ENCODE assay signal across 14 cellular contexts in the genomic region with DNA sequence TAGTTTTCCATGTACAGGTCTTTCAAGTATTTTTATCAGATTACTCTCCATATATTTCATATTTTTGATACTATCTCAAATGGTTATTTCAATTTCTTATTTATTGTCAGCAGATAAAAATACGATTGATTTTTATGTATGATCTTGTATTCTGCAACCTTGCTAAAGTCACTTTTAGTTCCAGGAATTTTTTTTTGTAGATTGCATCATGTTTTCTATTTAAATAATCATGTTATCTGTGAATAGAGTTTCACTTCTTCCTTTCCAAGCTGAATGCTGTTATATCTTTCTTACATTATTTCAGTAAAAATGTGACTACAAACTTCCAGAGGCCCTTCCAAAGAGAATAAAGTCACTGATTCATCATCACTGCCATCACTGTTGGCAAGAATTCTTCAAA.
"Had no signal": no experiment of that assay in that cellular context is flagged by ENCODE, and none has a peak within 500 bp of the region (broad histone marks: within the 10 kb centered on the region; RNA-seq: fewer than 3 reads in every experiment).

No MANE protein-coding gene starts in this region.

- H3K4me3 ChIP-seq: adrenal gland, colonic mucosa, suprapubic skin had no signal

- H3K9me3 Mint-ChIP-seq: naive thymus-derived CD8-positive, alpha-beta T cell had no signal

- H3K4me1 ChIP-seq: adrenal gland, colonic mucosa, suprapubic skin had no signal

- H3K27ac Mint-ChIP-seq: activated CD4-positive, alpha-beta T cell treated with anti-CD3 and anti-CD28 coated beads, Interleukin-2, amount 10 ng/mL, durations not matched to agents 7 days and 5 days; naive thymus-derived CD8-positive, alpha-beta T cell had no signal

- H3K27me3 Mint-ChIP-seq: activated CD4-positive, alpha-beta T cell treated with anti-CD3 and anti-CD28 coated beads, Interleukin-2, amount 10 ng/mL, durations not matched to agents 7 days and 5 days; naive thymus-derived CD8-positive, alpha-beta T cell had no signal

- H3K36me3 ChIP-seq: adrenal gland, colonic mucosa, suprapubic skin had no signal

- DNase-seq: activated CD4-positive, alpha-beta T cell treated with anti-CD3 and anti-CD28 coated beads, Interleukin-2, amount 10 ng/mL, durations not matched to agents 7 days and 5 days; activated CD4-positive, CD25-positive, alpha-beta regulatory T cell; activated effector memory CD4-positive, alpha-beta T cell treated with Interleukin-2 at 50 U/mL for 16 hours; activated naive CD4-positive, alpha-beta T cell treated with anti-CD3 and anti-CD28 coated beads, Interleukin-2, amount 50 U/mL, for 16 hours; adrenal gland; colonic mucosa; naive thymus-derived CD8-positive, alpha-beta T cell; nucleus accumbens; stimulated activated CD4-positive, alpha-beta T cell treated with anti-CD3 and anti-CD28 coated beads, Interleukin-4, amount 100 ng/mL, for 1 hour; stimulated activated naive CD4-positive, alpha-beta T cell; T-helper 2 cell had no signal

- ATAC-seq: esophagus mucosa; left lobe of liver; naive thymus-derived CD8-positive, alpha-beta T cell had no signal

- H3K36me3 Mint-ChIP-seq: naive thymus-derived CD8-positive, alpha-beta T cell had no signal

- H3K4me3 Mint-ChIP-seq: activated CD4-positive, alpha-beta T cell treated with anti-CD3 and anti-CD28 coated beads, Interleukin-2, amount 10 ng/mL, durations not matched to agents 7 days and 5 days; naive thymus-derived CD8-positive, alpha-beta T cell had no signal

- H3K27ac ChIP-seq: adrenal gland, colonic mucosa, suprapubic skin had no signal

- H3K9me3 ChIP-seq: adrenal gland, colonic mucosa, suprapubic skin had no signal

- H3K27me3 ChIP-seq: adrenal gland, colonic mucosa, suprapubic skin had no signal
